12 cellular contexts compared by ENCODE assay signal in genomic region chr22:18552839-18553597, GRCh38. TPM values are rescaled to one million over a fixed set of nuclear protein-coding genes. Genes with fewer than 3 reads are reported as not detected.
DNase-seq lines count a peak whose midpoint lies in the region; ATAC-seq, FAIRE-seq and TF ChIP-seq lines count a peak whose summit lies in the region.
"Not testable (repeated sequence)": the region's sequence is repeated elsewhere in the genome, so short reads cannot be mapped to it uniquely, and the experiment has no call there.
"Had no signal": no experiment of that assay in that cellular context is flagged by ENCODE, and none has a peak within 500 bp of the region (broad histone marks: within the 10 kb centered on the region; RNA-seq: fewer than 3 reads in every experiment).

No MANE protein-coding gene starts in this region.

- FAIRE-seq in K562 (lab: Jason Lieb, UNC); HepG2 (lab: Jason Lieb, UNC): not testable (repeated sequence)

- H3K27ac ChIP-seq in K562 (ENCODE audit: extremely low read depth, low read depth, low read length); HepG2 (ENCODE audit: extremely low read length, insufficient read depth, low read length); psoas muscle; upper lobe of left lung: not testable (repeated sequence)

- not testable (repeated sequence) for DNase-seq in K562 (ENCODE audit: extremely low read depth in 1 of 4, low spot score in 3 of 4); Right ventricle myocardium superior; left cardiac atrium; HepG2 (ENCODE audit: low spot score); psoas muscle; upper lobe of left lung

- not testable (repeated sequence) for H3K36me3 ChIP-seq in K562 (ENCODE audit: control insufficient read depth, insufficient read depth, low read length); HepG2 (replicated peaks in 1 of 2; ENCODE audit: control insufficient read depth in 1 of 2, insufficient read depth in 2 of 2, low read length in 2 of 2); psoas muscle (ENCODE audit: insufficient read depth in 1 of 2, low read depth in 1 of 2); upper lobe of left lung

- TF ChIP-seq EP300 in K562 (IDR thresholded peaks at IDR 0.05; ENCODE audit: low read length); HepG2 (IDR thresholded peaks at IDR 0.05; ENCODE audit: low read depth in 2 of 2, low read length in 2 of 2); HepG2 (CRISPR knock-in tag; IDR thresholded peaks at IDR 0.05; ENCODE audit: borderline replicate concordance); upper lobe of left lung (IDR thresholded peaks at IDR 0.05): not testable (repeated sequence)

- not testable (repeated sequence) for H3K79me2 ChIP-seq in K562 (ENCODE audit: control insufficient read depth, insufficient read depth, low read length); HepG2 (ENCODE audit: insufficient read depth, low read length)

- CTCF ChIA-PET in K562 (lab: Yijun Ruan, JAX; ENCODE audit: low intra/inter-chr PET ratio); HepG2 (lab: Yijun Ruan, JAX; ENCODE audit: low intra/inter-chr PET ratio, low total read pairs): not testable (repeated sequence)

- not testable (repeated sequence) for H3K4me1 ChIP-seq in K562 (replicated peaks in 1 of 2; ENCODE audit: control insufficient read depth in 2 of 2, insufficient read depth in 2 of 2, low read length in 2 of 2); HepG2 (ENCODE audit: insufficient read depth, low read length); psoas muscle; upper lobe of left lung

- H3K9me1 ChIP-seq in K562 (ENCODE audit: control insufficient read depth, insufficient read depth, low read length): not testable (repeated sequence)

- TF ChIP-seq POLR2A in K562 (conservative IDR thresholded peaks at IDR 0.05); HepG2 (IDR thresholded peaks at IDR 0.05; ENCODE audit: insufficient read depth in 1 of 2, low read depth in 2 of 2, low read length in 2 of 2); upper lobe of left lung (IDR thresholded peaks at IDR 0.05): not testable (repeated sequence)

- not testable (repeated sequence) for H3K9ac ChIP-seq in K562 (ENCODE audit: insufficient read depth in 1 of 2, low read depth in 2 of 2, low read length in 2 of 2); HepG2 (ENCODE audit: insufficient read depth, low read depth, low read length)

- H4K20me1 ChIP-seq in K562 (replicated peaks; ENCODE audit: control insufficient read depth, insufficient read depth, low read length); HepG2 (ENCODE audit: insufficient read depth, low read length): not testable (repeated sequence)

- POLR2A ChIA-PET in K562 (lab: Yijun Ruan, JAX); HepG2 (lab: Yijun Ruan, JAX): not testable (repeated sequence)

- not testable (repeated sequence) for H2AFZ ChIP-seq in K562 (ENCODE audit: low read depth, low read length); HepG2 (ENCODE audit: low read length)

- intact Hi-C loops in K562 (cut with micrococcal nuclease); Right ventricle myocardium superior (cut with DNase I); left cardiac atrium (cut with DNase I); HepG2 (cut with micrococcal nuclease; ENCODE audit: unreplicated experiment); psoas muscle (cut with DNase I): not testable (repeated sequence)

- in situ Hi-C loops in K562 (cut with MboI); HepG2 (cut with HindIII; ENCODE audit: extremely low pct_ligation_motif_present, low pct_unique_long_range_greater_than_20kb): not testable (repeated sequence)

- H3K4me2 ChIP-seq in K562 (ENCODE audit: insufficient read depth, low read length); HepG2 (ENCODE audit: low read depth, low read length): not testable (repeated sequence)

- ATAC-seq in K562: peak; percentile 60
- ATAC-seq in Right ventricle myocardium superior (ENCODE audit: poor library complexity): peak; percentile 76
- peak; percentile 45 to 60 for ATAC-seq in left cardiac atrium
- ATAC-seq in HepG2: peak; percentile 4; the same call in 2 of the 3 replicates
- peak; percentile 29 to 50 (median 42) for ATAC-seq in psoas muscle
- ATAC-seq in upper lobe of left lung (ENCODE audit: low FRiP score in 2 of 2): peak; percentile 56 to 78

- H3K9me3 ChIP-seq in K562 (replicated peaks; ENCODE audit: control insufficient read depth, insufficient read depth, low read depth, low read length); HepG2 (ENCODE audit: low read length); psoas muscle; upper lobe of left lung: not testable (repeated sequence)

- not testable (repeated sequence) for TF ChIP-seq CTCF in K562 (IDR thresholded peaks at IDR 0.05 in 2 of 3, conservative IDR thresholded peaks at IDR 0.05 in 1 of 3; ENCODE audit: insufficient read depth in 2 of 3, low read depth in 1 of 3, low read length in 3 of 3); HepG2 (CRISPR knock-in tag; IDR thresholded peaks at IDR 0.05); psoas muscle (IDR thresholded peaks at IDR 0.05); upper lobe of left lung (IDR thresholded peaks at IDR 0.05)

- BruUV-seq in K562 (replicated peaks; lab: Mats Ljungman, UMichigan); HepG2 (replicated peaks; lab: Mats Ljungman, UMichigan): not testable (repeated sequence)

- not testable (repeated sequence) for TF ChIP-seq RAD21 in K562 (CRISPR knock-in tag; conservative IDR thresholded peaks at IDR 0.05 in 1 of 2, IDR thresholded peaks at IDR 0.05 in 1 of 2); HepG2 (CRISPR knock-in tag; IDR thresholded peaks at IDR 0.05)

- H3K4me3 ChIP-seq in K562; HepG2 (replicated peaks in 1 of 3; ENCODE audit: insufficient read depth in 1 of 3, low read depth in 2 of 3, low read length in 3 of 3); psoas muscle; upper lobe of left lung: not testable (repeated sequence)

- not testable (repeated sequence) for H3K27me3 ChIP-seq in K562 (ENCODE audit: control insufficient read depth in 2 of 2, insufficient read depth in 2 of 2, low read length in 2 of 2); HepG2 (ENCODE audit: control insufficient read depth in 1 of 2, insufficient read depth in 2 of 2, low read length in 2 of 2); psoas muscle (ENCODE audit: insufficient read depth in 3 of 3, low read length in 2 of 3); upper lobe of left lung

- no CpG with 5 or more reads among the region's 19 CpGs for WGBS in K562 (ENCODE audit: insufficient coverage, low coverage, missing lambda C conversion rate)
- 94% methylated on average over 2 of the region's 19 CpGs for WGBS in HepG2 (ENCODE audit: low lambda C conversion rate)
- no CpG with 5 or more reads among the region's 19 CpGs for WGBS in psoas muscle, 3 donors
- WGBS in upper lobe of left lung, 2 donors: no CpG with 5 or more reads among the region's 19 CpGs

RNA-seq across cellular contexts. Expression of gene TMEM191B, which starts 25.4 kb away (rescaled TPM):
- total RNA-seq in K562 (2011; cell fraction: chromatin; rRNA removed; ENCODE audit: low replicate concordance): 1.6 TPM in 1 of 2 replicates, not detected in the other
- 2.3 and 3.7 TPM in 2 replicates for total RNA-seq in K562 (2011; cell fraction: nucleolus; rRNA removed)
- 0.88 and 2.1 TPM in 2 replicates for total RNA-seq in K562 (2011; cell fraction: nucleoplasm; rRNA removed)
- total RNA-seq in K562 (2014; rRNA removed) (1.2 and 3.8 TPM in 2 replicates), K562 (2014; rRNA removed; fragmentation: Illumina TruSeq; extraction: Trizol) (not detected in 2 replicates), K562 (2015; rRNA removed; fragmentation: Illumina TruSeq; extraction: Trizol) (0.65 TPM in 1 of 2 replicates, not detected in the other), K562 (2021) (3.9 and 5.3 TPM in 2 replicates), Right ventricle myocardium superior (0.32 TPM), left cardiac atrium (under 1 TPM in 1 of 2 donors, not detected in 1; 0.91 TPM), HepG2 (2016; rRNA removed; fragmentation: Illumina TruSeq; extraction: Trizol) (1.4 and 3.0 TPM in 2 replicates), psoas muscle (not detected), upper lobe of left lung (1 to 10 TPM in 4 of 6 donors, not detected in 2; 3.1 to 8.4 (median 6.0) TPM)
- polyA plus RNA-seq in K562 (2011; rRNA removed) (0.65 and 1.7 TPM in 2 replicates), K562 (2014; fragmentation: Illumina TruSeq; extraction: Trizol) (not detected in 2 replicates), K562 (2014; fragmentation: Nextera tagmentation; extraction: Ambion mirVana) (not detected), K562 (2014; rRNA removed) (0.61 and 1.8 TPM in 2 replicates), HepG2 (2011; rRNA removed) (5.6 and 7.3 TPM in 2 replicates), psoas muscle (not detected)
- 3.1 and 5.3 TPM in 2 replicates for polyA plus RNA-seq in K562 (2011; cell fraction: cytosol; rRNA removed)
- 10.0 and 10.4 TPM in 2 replicates for polyA plus RNA-seq in K562 (2011; cell fraction: nucleus; rRNA removed)
- polyA plus RNA-seq in K562 (2012): 2.5 and 7.5 TPM in 2 replicates
- 0.24 TPM in 1 of 2 replicates, not detected in the other for polyA minus RNA-seq in K562 (2011; rRNA and poly(A)+ RNA removed)
- polyA minus RNA-seq in K562 (2011; cell fraction: cytosol; rRNA and poly(A)+ RNA removed): 6.0 TPM in 1 of 2 replicates, not detected in the other
- 0.54 and 1.9 TPM in 2 replicates for polyA minus RNA-seq in K562 (2011; cell fraction: nucleus; rRNA and poly(A)+ RNA removed)
- total RNA-seq in HepG2 (2016; cell fraction: cytosol; rRNA removed; fragmentation: Illumina TruSeq; extraction: Trizol; ENCODE audit: low read depth): 3.5 TPM in 1 of 2 replicates, not detected in the other
- total RNA-seq in HepG2 (2016; cell fraction: insoluble cytoplasmic fraction; rRNA removed; fragmentation: Illumina TruSeq; extraction: Trizol): 2.7 and 3.0 TPM in 2 replicates
- total RNA-seq in HepG2 (2016; cell fraction: membrane; rRNA removed; fragmentation: Illumina TruSeq; extraction: Trizol): 1.4 and 2.3 TPM in 2 replicates
- 1.4 and 2.0 TPM in 2 replicates for total RNA-seq in HepG2 (2016; cell fraction: nucleus; rRNA removed; fragmentation: Illumina TruSeq; extraction: Trizol)
- 6.6 and 8.3 TPM in 2 replicates for polyA plus RNA-seq in HepG2 (2011; cell fraction: cytosol; rRNA removed)
- 70.1 and 73.5 TPM in 2 replicates for polyA plus RNA-seq in HepG2 (2011; cell fraction: nucleus; rRNA removed)
- 3.3 and 5.8 TPM in 2 replicates for polyA plus RNA-seq in HepG2 (2012)
- polyA plus RNA-seq in HepG2 (2016; cell fraction: cytosol; fragmentation: Illumina TruSeq; extraction: Trizol; ENCODE audit: low read depth): 2.3 and 2.4 TPM in 2 replicates
- polyA plus RNA-seq in HepG2 (2016; cell fraction: insoluble cytoplasmic fraction; fragmentation: Illumina TruSeq; extraction: Trizol; ENCODE audit: low read depth): 2.1 and 3.1 TPM in 2 replicates
- polyA plus RNA-seq in HepG2 (2016; cell fraction: membrane; fragmentation: Illumina TruSeq; extraction: Trizol; ENCODE audit: low read depth): 0.71 and 3.2 TPM in 2 replicates
- polyA plus RNA-seq in HepG2 (2016; cell fraction: nucleus; fragmentation: Illumina TruSeq; extraction: Trizol; ENCODE audit: insufficient read depth, low read depth): 8.1 and 9.2 TPM in 2 replicates
- 2.3 TPM in 1 of 2 replicates, not detected in the other for polyA minus RNA-seq in HepG2 (2011; rRNA and poly(A)+ RNA removed; ENCODE audit: low replicate concordance)
- 4.6 and 6.6 TPM in 2 replicates for polyA minus RNA-seq in HepG2 (2011; cell fraction: cytosol; rRNA and poly(A)+ RNA removed)
- polyA minus RNA-seq in HepG2 (2011; cell fraction: nucleus; rRNA and poly(A)+ RNA removed): 1.9 and 2.0 TPM in 2 replicates

RNA-seq across cellular contexts. Expression of gene GGTLC3, which starts 35.1 kb away (rescaled TPM):
- total RNA-seq in K562 (2011; cell fraction: chromatin; rRNA removed; ENCODE audit: low replicate concordance): not detected in 2 replicates
- total RNA-seq in K562 (2011; cell fraction: nucleolus; rRNA removed): not detected in 2 replicates
- total RNA-seq in K562 (2011; cell fraction: nucleoplasm; rRNA removed): not detected in 2 replicates
- total RNA-seq in K562 (2014; rRNA removed): not detected in 2 replicates
- total RNA-seq in K562 (2014; rRNA removed; fragmentation: Illumina TruSeq; extraction: Trizol): not detected in 2 replicates
- not detected in 2 replicates for total RNA-seq in K562 (2015; rRNA removed; fragmentation: Illumina TruSeq; extraction: Trizol)
- total RNA-seq in K562 (2021): not detected in 2 replicates
- not detected in 2 replicates for polyA plus RNA-seq in K562 (2011; rRNA removed)
- polyA plus RNA-seq in K562 (2011; cell fraction: cytosol; rRNA removed): not detected in 2 replicates
- not detected in 2 replicates for polyA plus RNA-seq in K562 (2011; cell fraction: nucleus; rRNA removed)
- not detected in 2 replicates for polyA plus RNA-seq in K562 (2012)
- not detected in 2 replicates for polyA plus RNA-seq in K562 (2014; fragmentation: Illumina TruSeq; extraction: Trizol)
- not detected for polyA plus RNA-seq in K562 (2014; fragmentation: Nextera tagmentation; extraction: Ambion mirVana)
- polyA plus RNA-seq in K562 (2014; rRNA removed): not detected in 2 replicates
- not detected in 2 replicates for polyA minus RNA-seq in K562 (2011; rRNA and poly(A)+ RNA removed)
- polyA minus RNA-seq in K562 (2011; cell fraction: cytosol; rRNA and poly(A)+ RNA removed): not detected in 2 replicates
- polyA minus RNA-seq in K562 (2011; cell fraction: nucleus; rRNA and poly(A)+ RNA removed): not detected in 2 replicates
- not detected for total RNA-seq in Right ventricle myocardium superior
- total RNA-seq in left cardiac atrium: not detected
- not detected in 2 replicates for total RNA-seq in HepG2 (2016; rRNA removed; fragmentation: Illumina TruSeq; extraction: Trizol)
- not detected in 2 replicates for total RNA-seq in HepG2 (2016; cell fraction: cytosol; rRNA removed; fragmentation: Illumina TruSeq; extraction: Trizol; ENCODE audit: low read depth)
- total RNA-seq in HepG2 (2016; cell fraction: insoluble cytoplasmic fraction; rRNA removed; fragmentation: Illumina TruSeq; extraction: Trizol): not detected in 2 replicates
- not detected in 2 replicates for total RNA-seq in HepG2 (2016; cell fraction: membrane; rRNA removed; fragmentation: Illumina TruSeq; extraction: Trizol)
- not detected in 2 replicates for total RNA-seq in HepG2 (2016; cell fraction: nucleus; rRNA removed; fragmentation: Illumina TruSeq; extraction: Trizol)
- polyA plus RNA-seq in HepG2 (2011; rRNA removed): 0.12 and 0.22 TPM in 2 replicates
- polyA plus RNA-seq in HepG2 (2011; cell fraction: cytosol; rRNA removed): 0.17 TPM in 1 of 2 replicates, not detected in the other
- polyA plus RNA-seq in HepG2 (2011; cell fraction: nucleus; rRNA removed): 0.66 and 0.74 TPM in 2 replicates
- not detected in 2 replicates for polyA plus RNA-seq in HepG2 (2012)
- not detected in 2 replicates for polyA plus RNA-seq in HepG2 (2016; cell fraction: cytosol; fragmentation: Illumina TruSeq; extraction: Trizol; ENCODE audit: low read depth)
- not detected in 2 replicates for polyA plus RNA-seq in HepG2 (2016; cell fraction: insoluble cytoplasmic fraction; fragmentation: Illumina TruSeq; extraction: Trizol; ENCODE audit: low read depth)
- polyA plus RNA-seq in HepG2 (2016; cell fraction: membrane; fragmentation: Illumina TruSeq; extraction: Trizol; ENCODE audit: low read depth): not detected in 2 replicates
- not detected in 2 replicates for polyA plus RNA-seq in HepG2 (2016; cell fraction: nucleus; fragmentation: Illumina TruSeq; extraction: Trizol; ENCODE audit: insufficient read depth, low read depth)
- not detected in 2 replicates for polyA minus RNA-seq in HepG2 (2011; rRNA and poly(A)+ RNA removed; ENCODE audit: low replicate concordance)
- not detected in 2 replicates for polyA minus RNA-seq in HepG2 (2011; cell fraction: cytosol; rRNA and poly(A)+ RNA removed)
- not detected in 2 replicates for polyA minus RNA-seq in HepG2 (2011; cell fraction: nucleus; rRNA and poly(A)+ RNA removed)
- not detected for total RNA-seq in psoas muscle
- not detected for polyA plus RNA-seq in psoas muscle
- 1 to 10 TPM in 5 of 6 donors, not detected in 1; 3.0 to 7.2 (median 5.2) TPM for total RNA-seq in upper lobe of left lung
- total RNA-seq: CD4-positive, CD25-positive, alpha-beta regulatory T cell; CD8-positive, alpha-beta memory T cell; G401; GM12878; H1; H9 had no signal
- polyA plus RNA-seq: CD4-positive, CD25-positive, alpha-beta regulatory T cell; CD8-positive, alpha-beta memory T cell; GM12878; H1 had no signal

RNA-seq across cellular contexts. Expression of gene RIMBP3, which starts 58.7 kb away (rescaled TPM):
- 1.1 and 4.0 TPM in 2 replicates for total RNA-seq in K562 (2011; cell fraction: chromatin; rRNA removed; ENCODE audit: low replicate concordance)
- total RNA-seq in K562 (2011; cell fraction: nucleolus; rRNA removed): 2.8 and 4.3 TPM in 2 replicates
- total RNA-seq in K562 (2011; cell fraction: nucleoplasm; rRNA removed): 1.1 and 2.4 TPM in 2 replicates
- total RNA-seq in K562 (2014; rRNA removed) (0.59 and 1.1 TPM in 2 replicates), K562 (2014; rRNA removed; fragmentation: Illumina TruSeq; extraction: Trizol) (0.29 and 0.36 TPM in 2 replicates), K562 (2015; rRNA removed; fragmentation: Illumina TruSeq; extraction: Trizol) (0.58 and 0.79 TPM in 2 replicates), K562 (2021) (0.82 and 1.2 TPM in 2 replicates), Right ventricle myocardium superior (0.19 TPM), left cardiac atrium (under 1 TPM; 0.08 to 0.38 TPM), HepG2 (2016; rRNA removed; fragmentation: Illumina TruSeq; extraction: Trizol) (0.38 and 0.41 TPM in 2 replicates), psoas muscle (under 1 TPM in 1 of 4 donors, not detected in 3; 0.11 TPM), upper lobe of left lung (1 to 10 TPM in 3 of 6 donors, under 1 TPM in 2, not detected in 1; 0.44 to 1.7 (median 1.0) TPM)
- polyA plus RNA-seq in K562 (2011; rRNA removed) (0.17 and 0.54 TPM in 2 replicates), K562 (2014; fragmentation: Illumina TruSeq; extraction: Trizol) (0.52 and 0.54 TPM in 2 replicates), K562 (2014; fragmentation: Nextera tagmentation; extraction: Ambion mirVana) (under 1 TPM; 0.01 to 0.06 TPM), K562 (2014; rRNA removed) (0.20 and 0.23 TPM in 2 replicates), HepG2 (2011; rRNA removed) (0.05 and 0.08 TPM in 2 replicates), psoas muscle (under 1 TPM in 2 of 3 donors, not detected in 1; 0.01 to 0.09 TPM)
- polyA plus RNA-seq in K562 (2011; cell fraction: cytosol; rRNA removed): 0.37 and 0.48 TPM in 2 replicates
- polyA plus RNA-seq in K562 (2011; cell fraction: nucleus; rRNA removed): 0.55 and 0.73 TPM in 2 replicates
- 0.98 and 1.4 TPM in 2 replicates for polyA plus RNA-seq in K562 (2012)
- polyA minus RNA-seq in K562 (2011; rRNA and poly(A)+ RNA removed): 1.1 and 1.8 TPM in 2 replicates
- polyA minus RNA-seq in K562 (2011; cell fraction: cytosol; rRNA and poly(A)+ RNA removed): 0.95 and 1.5 TPM in 2 replicates
- 2.0 and 5.1 TPM in 2 replicates for polyA minus RNA-seq in K562 (2011; cell fraction: nucleus; rRNA and poly(A)+ RNA removed)
- total RNA-seq in HepG2 (2016; cell fraction: cytosol; rRNA removed; fragmentation: Illumina TruSeq; extraction: Trizol; ENCODE audit: low read depth): not detected in 2 replicates
- total RNA-seq in HepG2 (2016; cell fraction: insoluble cytoplasmic fraction; rRNA removed; fragmentation: Illumina TruSeq; extraction: Trizol): 0.16 and 0.28 TPM in 2 replicates
- total RNA-seq in HepG2 (2016; cell fraction: membrane; rRNA removed; fragmentation: Illumina TruSeq; extraction: Trizol): 0.10 and 0.12 TPM in 2 replicates
- 0.19 and 0.22 TPM in 2 replicates for total RNA-seq in HepG2 (2016; cell fraction: nucleus; rRNA removed; fragmentation: Illumina TruSeq; extraction: Trizol)
- 0.03 and 0.04 TPM in 2 replicates for polyA plus RNA-seq in HepG2 (2011; cell fraction: cytosol; rRNA removed)
- polyA plus RNA-seq in HepG2 (2011; cell fraction: nucleus; rRNA removed): 0.02 and 0.06 TPM in 2 replicates
- polyA plus RNA-seq in HepG2 (2012): 0.04 TPM in 1 of 2 replicates, not detected in the other
- 0.02 TPM in 1 of 2 replicates, not detected in the other for polyA plus RNA-seq in HepG2 (2016; cell fraction: cytosol; fragmentation: Illumina TruSeq; extraction: Trizol; ENCODE audit: low read depth)
- 0.15 TPM in 1 of 2 replicates, not detected in the other for polyA plus RNA-seq in HepG2 (2016; cell fraction: insoluble cytoplasmic fraction; fragmentation: Illumina TruSeq; extraction: Trizol; ENCODE audit: low read depth)
- polyA plus RNA-seq in HepG2 (2016; cell fraction: membrane; fragmentation: Illumina TruSeq; extraction: Trizol; ENCODE audit: low read depth): not detected in 2 replicates
- 0.17 and 0.19 TPM in 2 replicates for polyA plus RNA-seq in HepG2 (2016; cell fraction: nucleus; fragmentation: Illumina TruSeq; extraction: Trizol; ENCODE audit: insufficient read depth, low read depth)
- 0.40 and 1.8 TPM in 2 replicates for polyA minus RNA-seq in HepG2 (2011; rRNA and poly(A)+ RNA removed; ENCODE audit: low replicate concordance)
- polyA minus RNA-seq in HepG2 (2011; cell fraction: cytosol; rRNA and poly(A)+ RNA removed): 0.18 TPM in 1 of 2 replicates, not detected in the other
- 0.13 and 0.25 TPM in 2 replicates for polyA minus RNA-seq in HepG2 (2011; cell fraction: nucleus; rRNA and poly(A)+ RNA removed)

Comparison
In these comparisons a context has a peak if more than half of its experiments do, and no peak if none do; other contexts are left out.
1. ATAC-seq: peak in every context shown above with its lines; median percentile 76 in Right ventricle myocardium superior; 67 in upper lobe of left lung; 60 in K562; 52 in left cardiac atrium; 42 in psoas muscle; 4 in HepG2.